Comparison of ENCODE assay signal across 12 cellular contexts in the genomic region with DNA sequence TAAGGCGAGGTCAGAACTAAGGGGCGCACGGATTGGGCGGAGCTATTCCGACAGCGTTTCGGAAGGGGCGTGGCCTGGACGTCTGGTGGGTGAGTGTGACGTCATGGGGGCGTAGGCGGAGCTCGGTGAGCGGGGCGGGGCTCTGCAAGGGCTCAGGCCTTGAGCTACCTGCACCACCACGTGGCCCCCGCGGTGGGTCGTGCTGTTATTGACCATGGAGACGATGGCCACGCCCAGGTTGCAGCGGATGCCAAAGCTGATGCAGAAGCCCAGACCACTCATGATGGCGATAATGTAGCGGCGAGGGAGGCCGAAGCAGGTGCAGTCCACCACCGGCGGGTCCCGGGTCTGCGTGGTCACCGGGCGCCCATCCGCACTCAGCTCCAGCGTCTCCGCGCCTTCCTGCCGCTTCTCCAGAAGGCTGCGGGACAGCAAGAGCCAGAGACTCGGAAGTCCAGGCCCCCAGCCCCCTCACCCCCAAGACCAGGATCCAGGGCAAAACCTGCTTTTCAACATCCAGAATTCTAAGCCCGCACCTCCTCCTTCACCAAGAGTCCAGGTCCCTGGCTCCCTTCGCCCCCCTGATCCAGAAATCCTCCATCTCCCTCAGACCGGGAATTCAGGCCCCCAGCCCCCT. TPM values are rescaled to one million over a fixed set of nuclear protein-coding genes. Genes with fewer than 3 reads are reported as not detected.
A peak's percentile ranks its signal among the peaks of the same experiment; 100 is the strongest.
DNase-seq lines count a peak whose midpoint lies in the region; ATAC-seq, FAIRE-seq and TF ChIP-seq lines count a peak whose summit lies in the region.
"Had no signal": no experiment of that assay in that cellular context is flagged by ENCODE, and none has a peak within 500 bp of the region (broad histone marks: within the 10 kb centered on the region; RNA-seq: fewer than 3 reads in every experiment).

No MANE protein-coding gene starts in this region.

- H3K27me3 Mint-ChIP-seq in activated naive CD8-positive, alpha-beta T cell treated with anti-CD3 and anti-CD28 coated beads, Interleukin-2, amount 50 U/mL, for 24 hours, result peaks cover 94% of the 10 kb centered on the region
- peaks cover 76% of the 10 kb centered on the region for H3K27me3 Mint-ChIP-seq in neural progenitor cell (ENCODE audit: insufficient read depth, low read depth)

- no peak for TF ChIP-seq CTCF in neural progenitor cell (IDR thresholded peaks at IDR 0.05)

- H3K36me3 ChIP-seq in neural progenitor cell (no peaks in the 10 kb centered on the region), SJCRH30 (no peaks in the 10 kb centered on the region)
- H3K36me3 ChIP-seq: stomach had no signal

- no peak overlapping the region for H3K27ac ChIP-seq in neural progenitor cell
- H3K27ac ChIP-seq in SJCRH30, result no peak overlapping the region
- H3K27ac ChIP-seq: stomach had no signal

- no peak overlapping the region for H3K4me3 Mint-ChIP-seq in activated naive CD8-positive, alpha-beta T cell treated with anti-CD3 and anti-CD28 coated beads, Interleukin-2, amount 50 U/mL, for 24 hours
- peak overlapping the region; percentile 58 for H3K4me3 Mint-ChIP-seq in neural progenitor cell
- H3K4me3 Mint-ChIP-seq: neural crest cell had no signal

- peaks cover 26% of the 10 kb centered on the region for H3K4me1 Mint-ChIP-seq in activated naive CD8-positive, alpha-beta T cell treated with anti-CD3 and anti-CD28 coated beads, Interleukin-2, amount 50 U/mL, for 24 hours
- peaks cover 18% of the 10 kb centered on the region for H3K4me1 Mint-ChIP-seq in neural progenitor cell

- DNase-seq in ELF-1 (ENCODE audit: low read depth, low spot score), result peak; percentile 85
- peak; percentile 42 for DNase-seq in SK-MEL-5 (ENCODE audit: low read depth, low spot score)
- peak; percentile 80 for DNase-seq in activated naive CD8-positive, alpha-beta T cell treated with anti-CD3 and anti-CD28 coated beads, Interleukin-2, amount 50 U/mL, for 24 hours
- DNase-seq in neural progenitor cell (ENCODE audit: low spot score), result peak; percentile 91
- no peak for DNase-seq in GM12891 (ENCODE audit: insufficient read length, low spot score)
- DNase-seq in SJCRH30, result no peak
- DNase-seq: stomach had no signal

- H3K36me3 Mint-ChIP-seq in activated naive CD8-positive, alpha-beta T cell treated with anti-CD3 and anti-CD28 coated beads, Interleukin-2, amount 50 U/mL, for 24 hours (ENCODE audit: low read depth), result no peaks in the 10 kb centered on the region
- H3K36me3 Mint-ChIP-seq in neural progenitor cell, result peaks cover 2% of the 10 kb centered on the region

- H3F3A ChIP-seq in neural progenitor cell (ENCODE audit: low read depth), result peaks cover 44% of the 10 kb centered on the region

- H3K79me2 ChIP-seq in neural progenitor cell (ENCODE audit: low read depth), result no peaks in the 10 kb centered on the region

- H2AFZ ChIP-seq in neural progenitor cell (replicated peaks), result no peak overlapping the region

- no peak overlapping the region for H3K9ac ChIP-seq in neural progenitor cell

- H3K9me3 ChIP-seq in neural progenitor cell (ENCODE audit: low read depth) (no peaks in the 10 kb centered on the region), SJCRH30 (replicated peaks) (no peaks in the 10 kb centered on the region)
- H3K9me3 ChIP-seq: stomach had no signal

- H3K27me3 ChIP-seq in neural progenitor cell, result peaks cover 100% of the 10 kb centered on the region
- H3K27me3 ChIP-seq in SJCRH30, result peaks cover 17% of the 10 kb centered on the region

- H4K20me1 ChIP-seq in neural progenitor cell (ENCODE audit: low read depth), result peaks cover 6% of the 10 kb centered on the region

- peaks cover 9% of the 10 kb centered on the region for H3K4me1 ChIP-seq in neural progenitor cell
- no peaks in the 10 kb centered on the region for H3K4me1 ChIP-seq in SJCRH30

- no peaks in the 10 kb centered on the region for H3K9me3 Mint-ChIP-seq in activated naive CD8-positive, alpha-beta T cell treated with anti-CD3 and anti-CD28 coated beads, Interleukin-2, amount 50 U/mL, for 24 hours
- H3K9me3 Mint-ChIP-seq in neural progenitor cell, result peaks cover 5% of the 10 kb centered on the region
- H3K9me3 Mint-ChIP-seq: neural crest cell had no signal

- peak overlapping the region; percentile 34 for H3K27ac Mint-ChIP-seq in activated naive CD8-positive, alpha-beta T cell treated with anti-CD3 and anti-CD28 coated beads, Interleukin-2, amount 50 U/mL, for 24 hours
- H3K27ac Mint-ChIP-seq in neural progenitor cell, result no peak overlapping the region

- no peak for ATAC-seq in activated naive CD8-positive, alpha-beta T cell treated with anti-CD3 and anti-CD28 coated beads, Interleukin-2, amount 50 U/mL, for 24 hours
- no peak for ATAC-seq in GM18517 (IDR thresholded peaks at IDR 0.05; ENCODE audit: unreplicated experiment)
- ATAC-seq in HG03520 (IDR thresholded peaks at IDR 0.05; ENCODE audit: unreplicated experiment), result no peak

- H3K4me2 ChIP-seq in neural progenitor cell, result no peak overlapping the region

- no peak for FAIRE-seq in GM12891 (lab: Jason Lieb, UNC)

- in situ Hi-C loops in SK-MEL-5 (cut with HindIII; ENCODE audit: low pct_unique_long_range_greater_than_20kb, low sequenced_read_pairs), result no loop called here

- TF ChIP-seq POLR2A in GM12891 (IDR thresholded peaks at IDR 0.05; ENCODE audit: low read depth, low read length), result no peak

- H3K4me3 ChIP-seq in neural progenitor cell (no peak overlapping the region), SJCRH30 (no peak overlapping the region)
- H3K4me3 ChIP-seq: stomach had no signal

TF ChIP-seq in GM12891, 5 proteins besides CTCF, POLR2A, EP300 and RAD21:
- no peak for TF ChIP-seq POU2F2 (IDR thresholded peaks at IDR 0.05; ENCODE audit: low read depth, low read length)
- TF ChIP-seq TAF1 (IDR thresholded peaks at IDR 0.05; ENCODE audit: low read depth, low read length), result no peak
- no peak for TF ChIP-seq SPI1 (IDR thresholded peaks at IDR 0.05; ENCODE audit: low read depth, low read length)
- TF ChIP-seq PAX5 (IDR thresholded peaks at IDR 0.05; ENCODE audit: insufficient read depth, low read length, severe bottlenecking), result no peak
- TF ChIP-seq POLR2AphosphoS5 (IDR thresholded peaks at IDR 0.05; ENCODE audit: low read depth, low read length), result no peak

RNA-seq across cellular contexts. Expression of gene SLC17A7, which starts 4.8 kb away (rescaled TPM):
- 1.2 TPM in 2 replicates for total RNA-seq in SK-MEL-5 (2014; rRNA removed; shearing (Covaris generic))
- polyA plus RNA-seq in SK-MEL-5 (2015; cell fraction: cytosol; rRNA removed), result 3.9 and 6.2 TPM in 2 replicates
- 1.9 and 3.3 TPM in 2 replicates for polyA plus RNA-seq in SK-MEL-5 (2015; cell fraction: nucleus; rRNA removed)
- 1.4 TPM in 2 replicates for total RNA-seq in neural progenitor cell (ENCODE audit: low replicate concordance)
- 0.09 TPM for polyA plus RNA-seq in GM12891 (2012; ENCODE audit: low read depth, missing spikeins)
- 0.18 TPM in 1 of 2 replicates, not detected in the other for total RNA-seq in SJCRH30 (2014; rRNA removed; shearing (Covaris generic))
- total RNA-seq: activated CD8-positive, alpha-beta memory T cell treated with anti-CD3 and anti-CD28 coated beads for 36 hours had no signal

RNA-seq across cellular contexts. Expression of gene GFY, which starts 11.3 kb away (rescaled TPM):
- not detected in 2 replicates for total RNA-seq in SK-MEL-5 (2014; rRNA removed; shearing (Covaris generic))
- polyA plus RNA-seq in SK-MEL-5 (2015; cell fraction: cytosol; rRNA removed), result not detected in 2 replicates
- not detected in 2 replicates for polyA plus RNA-seq in SK-MEL-5 (2015; cell fraction: nucleus; rRNA removed)
- total RNA-seq in neural progenitor cell (ENCODE audit: low replicate concordance), result 0.09 TPM in 1 of 2 replicates, not detected in the other
- polyA plus RNA-seq in GM12891 (2012; ENCODE audit: low read depth, missing spikeins), result not detected
- total RNA-seq in SJCRH30 (2014; rRNA removed; shearing (Covaris generic)), result not detected in 2 replicates
- total RNA-seq: activated CD8-positive, alpha-beta memory T cell treated with anti-CD3 and anti-CD28 coated beads for 36 hours; neural crest cell; stomach had no signal
- polyA plus RNA-seq: esophagus, stomach had no signal

RNA-seq across cellular contexts. Expression of gene PTH2, which starts 13.3 kb away (rescaled TPM):
- total RNA-seq in SK-MEL-5 (2014; rRNA removed; shearing (Covaris generic)), result not detected in 2 replicates
- polyA plus RNA-seq in SK-MEL-5 (2015; cell fraction: cytosol; rRNA removed), result not detected in 2 replicates
- not detected in 2 replicates for polyA plus RNA-seq in SK-MEL-5 (2015; cell fraction: nucleus; rRNA removed)
- not detected in 2 replicates for total RNA-seq in neural progenitor cell (ENCODE audit: low replicate concordance)
- not detected for polyA plus RNA-seq in GM12891 (2012; ENCODE audit: low read depth, missing spikeins)
- not detected in 2 replicates for total RNA-seq in SJCRH30 (2014; rRNA removed; shearing (Covaris generic))
- total RNA-seq: activated CD8-positive, alpha-beta memory T cell treated with anti-CD3 and anti-CD28 coated beads for 36 hours; neural crest cell; stomach had no signal
- polyA plus RNA-seq: esophagus, stomach had no signal

RNA-seq across cellular contexts. Expression of gene PIH1D1, which starts 15.1 kb away (rescaled TPM):
- total RNA-seq in SK-MEL-5 (2014; rRNA removed; shearing (Covaris generic)), result 60.8 and 64.1 TPM in 2 replicates
- polyA plus RNA-seq in SK-MEL-5 (2015; cell fraction: cytosol; rRNA removed), result 48.1 and 51.3 TPM in 2 replicates
- 216 and 229 TPM in 2 replicates for polyA plus RNA-seq in SK-MEL-5 (2015; cell fraction: nucleus; rRNA removed)
- 133 and 168 TPM in 2 replicates for total RNA-seq in neural progenitor cell (ENCODE audit: low replicate concordance)
- polyA plus RNA-seq in GM12891 (2012; ENCODE audit: low read depth, missing spikeins), result 116 TPM
- total RNA-seq in SJCRH30 (2014; rRNA removed; shearing (Covaris generic)), result 68.4 and 83.4 TPM in 2 replicates

RNA-seq across cellular contexts. Expression of gene ALDH16A1, which starts 16.5 kb away (rescaled TPM):
- total RNA-seq in SK-MEL-5 (2014; rRNA removed; shearing (Covaris generic)), result 15.1 and 16.7 TPM in 2 replicates
- polyA plus RNA-seq in SK-MEL-5 (2015; cell fraction: cytosol; rRNA removed), result 23.0 and 27.3 TPM in 2 replicates
- polyA plus RNA-seq in SK-MEL-5 (2015; cell fraction: nucleus; rRNA removed), result 18.7 and 24.1 TPM in 2 replicates
- total RNA-seq in neural progenitor cell (ENCODE audit: low replicate concordance), result 14.7 and 77.6 TPM in 2 replicates
- 13.7 TPM for polyA plus RNA-seq in GM12891 (2012; ENCODE audit: low read depth, missing spikeins)
- 11.0 and 12.3 TPM in 2 replicates for total RNA-seq in SJCRH30 (2014; rRNA removed; shearing (Covaris generic))

Comparison
In these comparisons a context has a peak if more than half of its experiments do, and no peak if none do; other contexts are left out.
1. DNase-seq: peak in ELF-1 (single experiment), SK-MEL-5 (single experiment), activated naive CD8-positive, alpha-beta T cell treated with anti-CD3 and anti-CD28 coated beads, Interleukin-2, amount 50 U/mL, for 24 hours (single experiment) and neural progenitor cell (single experiment); none in GM12891 (single experiment) and SJCRH30 (0 of 2).